1 cellular context compared by ENCODE assay signal in the genomic region with DNA sequence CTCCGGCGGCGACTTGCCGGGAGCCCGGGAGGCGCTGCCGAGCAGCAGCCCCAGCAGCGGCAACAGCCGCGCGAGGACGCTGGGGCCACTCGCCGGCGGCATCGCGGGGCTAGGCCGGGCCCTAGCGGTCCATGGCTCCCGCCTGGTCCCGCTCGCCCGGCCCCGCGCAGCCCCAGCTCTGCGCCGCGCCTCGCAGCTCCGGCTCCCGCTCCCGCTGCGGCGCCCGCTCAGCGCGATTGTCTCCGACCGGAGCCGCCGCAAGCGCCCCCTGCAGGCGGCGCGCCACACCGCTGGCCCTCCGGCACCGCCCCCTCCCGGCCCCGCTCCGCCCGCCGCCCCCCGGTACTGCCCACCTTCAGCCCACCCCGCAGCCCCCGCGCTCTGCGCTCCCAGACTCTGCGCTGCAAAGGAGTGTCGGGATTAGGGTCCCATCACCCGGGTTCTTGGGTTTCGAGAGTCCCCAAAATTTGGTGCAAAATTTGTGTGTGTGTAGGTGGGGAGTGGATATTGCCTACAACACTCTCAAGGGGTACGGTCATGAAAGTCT.
TF ChIP-seq lines count a peak whose summit lies in the region.

A gene (minus strand): TSS at position 241 of the 547 bp plus-strand sequence. CDS start 139 bp downstream, at position 102.

TF ChIP-seq in IMR-90, 13 proteins besides CTCF, POLR2A, EP300 and RAD21 (continued from another document):
- TF ChIP-seq, protein P1, sequence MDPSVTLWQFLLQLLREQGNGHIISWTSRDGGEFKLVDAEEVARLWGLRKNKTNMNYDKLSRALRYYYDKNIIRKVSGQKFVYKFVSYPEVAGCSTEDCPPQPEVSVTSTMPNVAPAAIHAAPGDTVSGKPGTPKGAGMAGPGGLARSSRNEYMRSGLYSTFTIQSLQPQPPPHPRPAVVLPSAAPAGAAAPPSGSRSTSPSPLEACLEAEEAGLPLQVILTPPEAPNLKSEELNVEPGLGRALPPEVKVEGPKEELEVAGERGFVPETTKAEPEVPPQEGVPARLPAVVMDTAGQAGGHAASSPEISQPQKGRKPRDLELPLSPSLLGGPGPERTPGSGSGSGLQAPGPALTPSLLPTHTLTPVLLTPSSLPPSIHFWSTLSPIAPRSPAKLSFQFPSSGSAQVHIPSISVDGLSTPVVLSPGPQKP (IDR thresholded peaks at IDR 0.05; ENCODE audit: borderline replicate concordance, low read depth, low read length), result no peak
- TF ChIP-seq SMC3 (IDR thresholded peaks at IDR 0.05; ENCODE audit: low read depth, low read length), result 0 out of 2 replicates have a peak, but pooled peaks have one; percentile 18
- no peak for TF ChIP-seq BHLHE40 (IDR thresholded peaks at IDR 0.05; ENCODE audit: low read depth, low read length)
- no peak for TF ChIP-seq FOS (IDR thresholded peaks at IDR 0.05; ENCODE audit: low read depth, low read length)
- no peak for TF ChIP-seq RCOR1 (IDR thresholded peaks at IDR 0.05; ENCODE audit: insufficient replicate concordance, low read length)
- TF ChIP-seq MAZ (IDR thresholded peaks at IDR 0.05; ENCODE audit: borderline replicate concordance, low read depth, low read length), result peak; percentile 76; the same call in 1 of the 2 replicates
